Comparison of ENCODE assay signal across 12 cellular contexts in genomic region chr5:138664276-138664943, GRCh38.
DNase-seq lines count a peak whose midpoint lies in the region; ATAC-seq and TF ChIP-seq lines count a peak whose summit lies in the region.
"Had no signal": no experiment of that assay in that cellular context is flagged by ENCODE, and none has a peak within 500 bp of the region (broad histone marks: within the 10 kb centered on the region; RNA-seq: fewer than 3 reads in every experiment).

No MANE protein-coding gene starts in this region.

- in situ Hi-C loops in GM23248 (cut with MboI): no loop called here

- TF ChIP-seq CTCF in gastroesophageal sphincter (IDR thresholded peaks at IDR 0.05): no peak

- no peak overlapping the region for H2BK120ac ChIP-seq in neuronal stem cell (ENCODE audit: low read depth, low read length)

- peak; percentile 69 for DNase-seq in GM23248
- DNase-seq in NCI-H82 (lab: John Stamatoyannopoulos, UW): peak; percentile 82
- no peak for DNase-seq in neuronal stem cell (ENCODE audit: low spot score)
- no peak for DNase-seq in effector CD4-positive, alpha-beta T cell
- DNase-seq in activated gamma-delta T cell treated with Interleukin-2 at 50 U/mL for 16 hours: no peak
- DNase-seq: activated T-cell treated with anti-CD3 and anti-CD28 coated beads, Interleukin-2, amount 50 U/mL, for 4 hours; left cardiac atrium; NCI-H748 treated with DMSO at 0.1 percent for 48 hours; T-helper 2 cell had no signal

- no peak for TF ChIP-seq EP300 in gastroesophageal sphincter (IDR thresholded peaks at IDR 0.05)

- H3K14ac ChIP-seq in neuronal stem cell (ENCODE audit: low read length): no peak overlapping the region

- no peaks in the 10 kb centered on the region for H3K9me3 ChIP-seq in GM23248 (ENCODE audit: low read depth)
- peaks cover 0 to 2% of the 10 kb centered on the region in 2 donors for H3K9me3 ChIP-seq in esophagus (ENCODE audit: control insufficient read depth in 2 of 2, insufficient read depth in 1 of 2, low read depth in 1 of 2, low read length in 1 of 2)
- H3K9me3 ChIP-seq in neuronal stem cell (replicated peaks in 1 of 2; ENCODE audit: control insufficient read depth in 2 of 2, insufficient read depth in 1 of 2, low read depth in 1 of 2, low read length in 2 of 2): no peaks in the 10 kb centered on the region
- H3K9me3 ChIP-seq in gastroesophageal sphincter: no peaks in the 10 kb centered on the region

- H3K4me3 ChIP-seq in GM23248 (no peak overlapping the region), esophagus (ENCODE audit: low read depth in 1 of 2, low read length in 2 of 2) (no peak overlapping the region), neuronal stem cell (ENCODE audit: low read length in 2 of 2) (no peak overlapping the region), gastroesophageal sphincter (no peak overlapping the region)

- H2AFZ ChIP-seq in GM23248 (no peak overlapping the region), neuronal stem cell (ENCODE audit: low read length) (peak overlapping the region; percentile 78)

- no peaks in the 10 kb centered on the region for H3K79me2 ChIP-seq in GM23248 (ENCODE audit: insufficient read depth)

- no peak overlapping the region for H3K18ac ChIP-seq in neuronal stem cell (ENCODE audit: low read length)

- H4K20me1 ChIP-seq in GM23248 (ENCODE audit: insufficient read depth): no peaks in the 10 kb centered on the region

- no peak overlapping the region for H3K4ac ChIP-seq in neuronal stem cell (ENCODE audit: low read length)

- H4K8ac ChIP-seq in neuronal stem cell (ENCODE audit: low read depth, low read length): no peak overlapping the region

- no peak overlapping the region for H2BK12ac ChIP-seq in neuronal stem cell (ENCODE audit: low read length)

- no peak overlapping the region for H4K91ac ChIP-seq in neuronal stem cell (ENCODE audit: low read depth, low read length, poor library complexity)

- H3K27me3 ChIP-seq in GM23248 (replicated peaks; ENCODE audit: insufficient read depth) (no peaks in the 10 kb centered on the region; the same call in 1 of the 2 replicates), esophagus (ENCODE audit: control insufficient read depth in 1 of 2, insufficient read depth in 2 of 2, low read length in 2 of 2) (no peaks in the 10 kb centered on the region), neuronal stem cell (ENCODE audit: control insufficient read depth in 3 of 3, insufficient read depth in 3 of 3, low read depth in 1 of 3, low read length in 3 of 3) (peaks cover 0 to 16% (median 0%) of the 10 kb centered on the region in 3 experiments), gastroesophageal sphincter (no peaks in the 10 kb centered on the region)

- no peaks in the 10 kb centered on the region for H3K79me1 ChIP-seq in neuronal stem cell (ENCODE audit: low read depth, low read length)

- TF ChIP-seq POLR2A in gastroesophageal sphincter (IDR thresholded peaks at IDR 0.05): no peak

- peaks cover 6% of the 10 kb centered on the region; the same call in 1 of the 2 replicates for H3K4me1 ChIP-seq in GM23248 (ENCODE audit: insufficient read depth)
- peaks cover 4 to 12% of the 10 kb centered on the region in 2 donors for H3K4me1 ChIP-seq in esophagus (ENCODE audit: control insufficient read depth in 2 of 2, insufficient read depth in 2 of 2, low read length in 1 of 2)
- H3K4me1 ChIP-seq in neuronal stem cell (ENCODE audit: control insufficient read depth in 2 of 2, insufficient read depth in 1 of 2, low read depth in 1 of 2, low read length in 2 of 2): peaks cover 8 to 9% of the 10 kb centered on the region in 2 donors
- H3K4me1 ChIP-seq in gastroesophageal sphincter: peaks cover 0 to 5% (median 0%) of the 10 kb centered on the region in 3 donors

- H3K9ac ChIP-seq in GM23248 (no peak overlapping the region), neuronal stem cell (ENCODE audit: low read depth, low read length, poor library complexity) (no peak overlapping the region)

- 68 to 71% methylated on average over 9 of the region's 9 CpGs for WGBS in GM23248 (ENCODE audit: low coverage in 1 of 2, low lambda C conversion rate in 2 of 2, missing lambda C conversion rate in 2 of 2), 2 experiments
- 51 to 56% methylated on average over 9 of the region's 9 CpGs for WGBS in esophagus, 2 donors
- no CpG with 5 or more reads among the region's 9 CpGs for WGBS in neuronal stem cell (ENCODE audit: extremely low coverage in 2 of 2, insufficient read length in 2 of 2, insufficient replicate concordance in 1 of 2), 2 donors
- 28% methylated on average over 3 of the region's 9 CpGs; no CpG with 5 or more reads in 1 of the 2 donors for WGBS in gastroesophageal sphincter (ENCODE audit: low coverage in 1 of 2), 2 donors

- H3F3A ChIP-seq in GM23248 (ENCODE audit: insufficient read depth): no peaks in the 10 kb centered on the region

- H3K36me3 ChIP-seq in GM23248 (ENCODE audit: low read depth): no peaks in the 10 kb centered on the region
- no peaks in the 10 kb centered on the region for H3K36me3 ChIP-seq in esophagus (ENCODE audit: control insufficient read depth in 2 of 2, insufficient read depth in 2 of 2, low read length in 1 of 2)
- H3K36me3 ChIP-seq in neuronal stem cell (replicated peaks in 1 of 2; ENCODE audit: control insufficient read depth in 2 of 2, insufficient read depth in 2 of 2, low read length in 2 of 2): no peaks in the 10 kb centered on the region
- H3K36me3 ChIP-seq in gastroesophageal sphincter: no peaks in the 10 kb centered on the region

- no peak overlapping the region for H2BK5ac ChIP-seq in neuronal stem cell (ENCODE audit: low read length)

- H3K4me2 ChIP-seq in GM23248 (ENCODE audit: unreplicated experiment) (no peak overlapping the region), neuronal stem cell (ENCODE audit: insufficient read depth, low read length, poor library complexity, severe bottlenecking) (no peak overlapping the region)

- no peak overlapping the region for H3K27ac ChIP-seq in GM23248
- H3K27ac ChIP-seq in esophagus (ENCODE audit: low read depth in 2 of 2, low read length in 1 of 2): peak overlapping the region; percentile 6 to 56
- no peak overlapping the region for H3K27ac ChIP-seq in neuronal stem cell (replicated peaks; ENCODE audit: low read length)
- H3K27ac ChIP-seq in gastroesophageal sphincter: no peak overlapping the region

- H3K23ac ChIP-seq in neuronal stem cell (ENCODE audit: low read depth, low read length, poor library complexity): no peak overlapping the region

- no peak for ATAC-seq in gastroesophageal sphincter
- ATAC-seq: activated T-cell treated with anti-CD3 and anti-CD28 coated beads, Interleukin-2, amount 50 U/mL, for 4 hours; sciatic nerve had no signal

- H2AK5ac ChIP-seq in neuronal stem cell (ENCODE audit: low read depth, low read length): no peak overlapping the region

- no peak overlapping the region for H2BK15ac ChIP-seq in neuronal stem cell (ENCODE audit: low read length)

- H3K9me2 ChIP-seq in GM23248 (ENCODE audit: insufficient read depth): no peaks in the 10 kb centered on the region

Comparison
In these comparisons a context has a peak if more than half of its experiments do, and no peak if none do; other contexts are left out.
1. DNase-seq: peak in GM23248 (single experiment) and NCI-H82 (single experiment); none in neuronal stem cell (single experiment), effector CD4-positive, alpha-beta T cell (single experiment) and activated gamma-delta T cell treated with Interleukin-2 at 50 U/mL for 16 hours (single experiment).
2. H3K27ac ChIP-seq: peak in esophagus (2 of 2); none in GM23248 (single experiment), neuronal stem cell (single experiment) and gastroesophageal sphincter (0 of 4).